ENCODE assay signal across 8 cellular contexts in the genomic region with DNA sequence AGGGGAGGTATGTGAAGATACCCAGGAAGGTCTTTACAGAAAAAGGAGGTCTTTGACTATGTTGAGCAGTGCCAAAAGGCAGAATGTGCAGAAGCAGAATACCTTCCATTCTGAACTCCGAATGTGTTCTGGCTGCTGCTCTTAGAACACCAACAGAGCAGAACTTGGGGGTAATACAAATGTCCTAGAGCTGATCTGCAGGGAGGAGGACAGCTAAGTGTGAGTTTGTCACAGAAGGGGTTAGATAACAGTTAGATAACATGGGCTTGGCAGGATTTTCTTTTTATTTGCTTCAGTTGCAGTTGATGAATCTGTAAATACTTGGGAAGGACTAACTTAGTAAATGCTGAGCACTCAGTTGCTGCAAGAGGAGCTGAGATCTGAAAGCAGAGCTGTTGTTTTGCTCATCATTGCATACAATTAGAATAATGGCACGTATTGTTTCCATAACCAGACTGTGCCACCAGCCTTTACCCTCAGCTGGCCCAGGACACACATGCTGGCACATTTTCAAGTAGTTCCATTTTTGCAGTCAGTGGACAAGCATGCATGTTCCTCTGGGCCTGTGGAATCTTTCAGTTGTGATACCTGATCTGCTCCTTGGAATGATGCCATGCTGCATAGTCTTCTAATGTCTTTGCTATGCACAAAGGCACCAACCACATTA. TPM values are rescaled to one million over a fixed set of nuclear protein-coding genes. Genes with fewer than 3 reads are reported as not detected.
DNase-seq lines count a peak whose midpoint lies in the region; ATAC-seq lines count a peak whose summit lies in the region.

No MANE protein-coding gene starts in this region.

- POLR2A ChIA-PET in activated CD4-positive, alpha-beta memory T cell treated with anti-CD3 and anti-CD28 coated beads, Interleukin-2, amount 10 ng/mL, durations not matched to agents 7 days and 5 days (lab: Charles Lee): no interaction called here

- in situ Hi-C loops in Caki2 (cut with HindIII; ENCODE audit: low pct_unique_long_range_greater_than_20kb, low sequenced_read_pairs): no loop called here

- H3K4me3 Mint-ChIP-seq in activated CD4-positive, alpha-beta memory T cell treated with anti-CD3 and anti-CD28 coated beads, Interleukin-2, amount 10 ng/mL, durations not matched to agents 7 days and 5 days: no peak overlapping the region

- no peak overlapping the region for H3K27ac Mint-ChIP-seq in activated CD4-positive, alpha-beta memory T cell treated with anti-CD3 and anti-CD28 coated beads, Interleukin-2, amount 10 ng/mL, durations not matched to agents 7 days and 5 days

- peak; percentile 27 for DNase-seq in Caki2 (ENCODE audit: low read depth)
- peak; percentile 78 for DNase-seq in NCI-H2107 treated with DMSO at 0.1 percent for 48 hours (lab: John Stamatoyannopoulos, UW; ENCODE audit: unreplicated experiment)
- DNase-seq in dedifferentiated amniotic fluid mesenchymal stem cell (ENCODE audit: extremely low spot score): peak; percentile 92
- peak; percentile 91 for DNase-seq in non-pigmented ciliary epithelial cell (ENCODE audit: low read depth)
- no peak for DNase-seq in activated CD4-positive, alpha-beta memory T cell treated with anti-CD3 and anti-CD28 coated beads, Interleukin-2, amount 10 ng/mL, durations not matched to agents 7 days and 5 days
- DNase-seq in activated CD4-positive, alpha-beta T cell treated with anti-CD3 and anti-CD28 coated beads, Interleukin-2, amount 50 U/mL, for 1 hour: no peak
- no peak for DNase-seq in activated T-cell treated with anti-CD3 and anti-CD28 coated beads, Interleukin-2, amount 50 U/mL, for 48 hours

- no peaks in the 10 kb centered on the region for H3K27me3 Mint-ChIP-seq in activated CD4-positive, alpha-beta memory T cell treated with anti-CD3 and anti-CD28 coated beads, Interleukin-2, amount 10 ng/mL, durations not matched to agents 7 days and 5 days

- CTCF ChIA-PET in activated CD4-positive, alpha-beta memory T cell treated with anti-CD3 and anti-CD28 coated beads, Interleukin-2, amount 10 ng/mL, durations not matched to agents 7 days and 5 days (lab: Charles Lee): interaction anchor here (0.8 to 1.4 kb wide), 3 partner anchors 8 to 370 kb away, joined by 3 to 7 read pairs (median 4); no protein-coding TSS in a partner anchor

- H3K9me3 Mint-ChIP-seq in activated CD4-positive, alpha-beta memory T cell treated with anti-CD3 and anti-CD28 coated beads, Interleukin-2, amount 10 ng/mL, durations not matched to agents 7 days and 5 days: no peaks in the 10 kb centered on the region

- no peak for ATAC-seq in GM21526 (IDR thresholded peaks at IDR 0.05; ENCODE audit: low FRiP score, unreplicated experiment)

- no peaks in the 10 kb centered on the region for H3K36me3 Mint-ChIP-seq in activated CD4-positive, alpha-beta memory T cell treated with anti-CD3 and anti-CD28 coated beads, Interleukin-2, amount 10 ng/mL, durations not matched to agents 7 days and 5 days (ENCODE audit: low read depth)

- peaks cover 7% of the 10 kb centered on the region for H3K4me1 Mint-ChIP-seq in activated CD4-positive, alpha-beta memory T cell treated with anti-CD3 and anti-CD28 coated beads, Interleukin-2, amount 10 ng/mL, durations not matched to agents 7 days and 5 days

RNA-seq across cellular contexts. Expression of gene GSDME, which starts 55.9 kb away (rescaled TPM):
- total RNA-seq in Caki2 (2014; rRNA removed; shearing (Covaris generic); ENCODE audit: low replicate concordance): 25.0 and 25.5 TPM in 2 replicates
- total RNA-seq in activated CD4-positive, alpha-beta memory T cell treated with anti-CD3 and anti-CD28 coated beads, Interleukin-2, amount 10 ng/mL, durations not matched to agents 7 days and 5 days: 1 to 10 TPM; 1.7 to 1.8 TPM

Comparison
In these comparisons a context has a peak if more than half of its experiments do, and no peak if none do; other contexts are left out.
1. DNase-seq: peak in Caki2 (single experiment), NCI-H2107 treated with DMSO at 0.1 percent for 48 hours (single experiment), dedifferentiated amniotic fluid mesenchymal stem cell (single experiment) and non-pigmented ciliary epithelial cell (single experiment); none in activated CD4-positive, alpha-beta memory T cell treated with anti-CD3 and anti-CD28 coated beads, Interleukin-2, amount 10 ng/mL, durations not matched to agents 7 days and 5 days (single experiment), activated CD4-positive, alpha-beta T cell treated with anti-CD3 and anti-CD28 coated beads, Interleukin-2, amount 50 U/mL, for 1 hour (single experiment) and activated T-cell treated with anti-CD3 and anti-CD28 coated beads, Interleukin-2, amount 50 U/mL, for 48 hours (0 of 2).